In genomic region chr1:109695138-109695537, GRCh38 we compare ENCODE assay signal across 6 cellular contexts. TPM values are rescaled to one million over a fixed set of nuclear protein-coding genes. Genes with fewer than 3 reads are reported as not detected.
"Had no signal": no experiment of that assay in that cellular context is flagged by ENCODE, and none has a peak within 500 bp of the region (broad histone marks: within the 10 kb centered on the region; RNA-seq: fewer than 3 reads in every experiment).

No MANE protein-coding gene starts in this region.

RNA-seq across cellular contexts. Expression of gene GSTM1, which starts 7.5 kb away (rescaled TPM):
- total RNA-seq: activated CD4-positive, alpha-beta memory T cell treated with anti-CD3 and anti-CD28 coated beads, Interleukin-2, amount 10 ng/mL, durations not matched to agents 7 days and 5 days; activated CD8-positive, alpha-beta memory T cell treated with anti-CD3 and anti-CD28 coated beads for 36 hours; activated CD8-positive, alpha-beta memory T cell treated with anti-CD3 and anti-CD28 coated beads, Interleukin-2, amount 10 ng/mL, durations not matched to agents 7 days and 5 days; WTC11 had no signal

RNA-seq across cellular contexts. Expression of gene GSTM5, which starts 16.9 kb away (rescaled TPM):
- total RNA-seq: activated CD4-positive, alpha-beta memory T cell treated with anti-CD3 and anti-CD28 coated beads for 36 hours; activated CD4-positive, alpha-beta memory T cell treated with anti-CD3 and anti-CD28 coated beads, Interleukin-2, amount 10 ng/mL, durations not matched to agents 7 days and 5 days; activated CD8-positive, alpha-beta memory T cell treated with anti-CD3 and anti-CD28 coated beads for 36 hours; activated CD8-positive, alpha-beta memory T cell treated with anti-CD3 and anti-CD28 coated beads, Interleukin-2, amount 10 ng/mL, durations not matched to agents 7 days and 5 days; T-helper 1 cell treated with Interleukin-12 subunit alpha and Interleukin-12 subunit beta and Interleukin-4 antibody, amounts not matched to agents 30 ng/mL and 1 ng/mL, for 36 hours had no signal
